Comparison of ENCODE assay signal across 1 cellular context in the genomic region with DNA sequence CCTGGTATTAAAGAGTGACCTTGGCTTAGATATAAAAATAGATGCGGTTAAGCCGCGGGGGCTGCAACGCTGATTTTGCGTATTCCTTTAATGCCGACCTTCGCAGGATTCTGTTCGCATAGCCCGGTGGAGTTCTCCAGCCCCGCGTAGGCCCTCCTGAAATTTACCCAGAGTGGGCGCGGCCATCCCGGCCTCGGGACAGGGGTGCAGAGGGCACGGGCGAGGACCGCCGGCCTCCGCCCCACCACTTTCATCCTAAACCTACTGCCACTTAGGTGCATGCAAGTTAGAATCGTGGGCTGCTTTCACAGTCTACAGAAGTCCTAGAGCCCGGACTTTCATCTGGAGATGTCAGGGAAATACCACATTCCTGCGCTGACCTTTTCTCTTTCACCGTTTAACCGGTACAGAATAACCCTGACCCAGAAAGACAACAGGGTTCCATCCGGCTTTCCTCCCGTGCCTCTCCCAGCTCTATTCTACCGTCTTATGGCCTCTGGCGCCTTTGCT.
TF ChIP-seq lines count a peak whose summit lies in the region.

No MANE protein-coding gene starts in this region.

TF ChIP-seq in HepG2, 621 proteins besides CTCF, POLR2A, EP300 and RAD21 (continued from another document and continues in another):
- peak; percentile 35; the same call in 1 of the 2 replicates for TF ChIP-seq NCOR1 (IDR thresholded peaks at IDR 0.05; ENCODE audit: borderline replicate concordance, low read length)
- peak; percentile 77; the same call in 1 of the 2 replicates for TF ChIP-seq ZNF232 (CRISPR knock-in tag; IDR thresholded peaks at IDR 0.05; ENCODE audit: borderline replicate concordance)
- TF ChIP-seq NFE2L1 (CRISPR knock-in tag; IDR thresholded peaks at IDR 0.05; ENCODE audit: borderline replicate concordance): no peak
- no peak for TF ChIP-seq GZF1 (CRISPR knock-in tag; IDR thresholded peaks at IDR 0.05)
- no peak for TF ChIP-seq CHD2 (IDR thresholded peaks at IDR 0.05; ENCODE audit: low read depth, low read length)
- no peak for TF ChIP-seq ARNTL (CRISPR knock-in tag; IDR thresholded peaks at IDR 0.05)
- TF ChIP-seq ZNF703 (CRISPR knock-in tag; IDR thresholded peaks at IDR 0.05; ENCODE audit: borderline replicate concordance): no peak
- TF ChIP-seq, protein P1, sequence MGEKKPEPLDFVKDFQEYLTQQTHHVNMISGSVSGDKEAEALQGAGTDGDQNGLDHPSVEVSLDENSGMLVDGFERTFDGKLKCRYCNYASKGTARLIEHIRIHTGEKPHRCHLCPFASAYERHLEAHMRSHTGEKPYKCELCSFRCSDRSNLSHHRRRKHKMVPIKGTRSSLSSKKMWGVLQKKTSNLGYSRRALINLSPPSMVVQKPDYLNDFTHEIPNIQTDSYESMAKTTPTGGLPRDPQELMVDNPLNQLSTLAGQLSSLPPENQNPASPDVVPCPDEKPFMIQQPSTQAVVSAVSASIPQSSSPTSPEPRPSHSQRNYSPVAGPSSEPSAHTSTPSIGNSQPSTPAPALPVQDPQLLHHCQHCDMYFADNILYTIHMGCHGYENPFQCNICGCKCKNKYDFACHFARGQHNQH (CRISPR knock-in tag; IDR thresholded peaks at IDR 0.05): peak; percentile 67; the same call in 1 of the 2 replicates
- no peak for TF ChIP-seq MTF2 (CRISPR knock-in tag; IDR thresholded peaks at IDR 0.05; ENCODE audit: borderline replicate concordance)
- TF ChIP-seq U2AF2 (IDR thresholded peaks at IDR 0.05; ENCODE audit: low read depth, low read length): no peak
- TF ChIP-seq SRY (CRISPR knock-in tag; IDR thresholded peaks at IDR 0.05): no peak
- no peak for TF ChIP-seq TBX3 (IDR thresholded peaks at IDR 0.05; ENCODE audit: borderline replicate concordance)
- TF ChIP-seq, protein P2, sequence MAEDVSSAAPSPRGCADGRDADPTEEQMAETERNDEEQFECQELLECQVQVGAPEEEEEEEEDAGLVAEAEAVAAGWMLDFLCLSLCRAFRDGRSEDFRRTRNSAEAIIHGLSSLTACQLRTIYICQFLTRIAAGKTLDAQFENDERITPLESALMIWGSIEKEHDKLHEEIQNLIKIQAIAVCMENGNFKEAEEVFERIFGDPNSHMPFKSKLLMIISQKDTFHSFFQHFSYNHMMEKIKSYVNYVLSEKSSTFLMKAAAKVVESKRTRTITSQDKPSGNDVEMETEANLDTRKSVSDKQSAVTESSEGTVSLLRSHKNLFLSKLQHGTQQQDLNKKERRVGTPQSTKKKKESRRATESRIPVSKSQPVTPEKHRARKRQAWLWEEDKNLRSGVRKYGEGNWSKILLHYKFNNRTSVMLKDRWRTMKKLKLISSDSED (CRISPR knock-in tag; IDR thresholded peaks at IDR 0.05): 0 out of 2 replicates have a peak, but pooled peaks have one; percentile 26
- TF ChIP-seq ZFAT (CRISPR knock-in tag; conservative IDR thresholded peaks at IDR 0.05): no peak
- no peak for TF ChIP-seq ZNF530 (CRISPR knock-in tag; IDR thresholded peaks at IDR 0.05; ENCODE audit: low read depth)
- no peak for TF ChIP-seq XBP1 (CRISPR knock-in tag; IDR thresholded peaks at IDR 0.05)
- TF ChIP-seq, protein P3, sequence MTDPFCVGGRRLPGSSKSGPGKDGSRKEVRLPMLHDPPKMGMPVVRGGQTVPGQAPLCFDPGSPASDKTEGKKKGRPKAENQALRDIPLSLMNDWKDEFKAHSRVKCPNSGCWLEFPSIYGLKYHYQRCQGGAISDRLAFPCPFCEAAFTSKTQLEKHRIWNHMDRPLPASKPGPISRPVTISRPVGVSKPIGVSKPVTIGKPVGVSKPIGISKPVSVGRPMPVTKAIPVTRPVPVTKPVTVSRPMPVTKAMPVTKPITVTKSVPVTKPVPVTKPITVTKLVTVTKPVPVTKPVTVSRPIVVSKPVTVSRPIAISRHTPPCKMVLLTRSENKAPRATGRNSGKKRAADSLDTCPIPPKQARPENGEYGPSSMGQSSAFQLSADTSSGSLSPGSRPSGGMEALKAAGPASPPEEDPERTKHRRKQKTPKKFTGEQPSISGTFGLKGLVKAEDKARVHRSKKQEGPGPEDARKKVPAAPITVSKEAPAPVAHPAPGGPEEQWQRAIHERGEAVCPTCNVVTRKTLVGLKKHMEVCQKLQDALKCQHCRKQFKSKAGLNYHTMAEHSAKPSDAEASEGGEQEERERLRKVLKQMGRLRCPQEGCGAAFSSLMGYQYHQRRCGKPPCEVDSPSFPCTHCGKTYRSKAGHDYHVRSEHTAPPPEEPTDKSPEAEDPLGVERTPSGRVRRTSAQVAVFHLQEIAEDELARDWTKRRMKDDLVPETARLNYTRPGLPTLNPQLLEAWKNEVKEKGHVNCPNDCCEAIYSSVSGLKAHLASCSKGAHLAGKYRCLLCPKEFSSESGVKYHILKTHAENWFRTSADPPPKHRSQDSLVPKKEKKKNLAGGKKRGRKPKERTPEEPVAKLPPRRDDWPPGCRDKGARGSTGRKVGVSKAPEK (CRISPR knock-in tag; IDR thresholded peaks at IDR 0.05; ENCODE audit: borderline replicate concordance): no peak
- TF ChIP-seq SRSF4 (IDR thresholded peaks at IDR 0.05; ENCODE audit: low read depth, low read length, poor library complexity, severe bottlenecking): no peak
- no peak for TF ChIP-seq ZFP62 (CRISPR knock-in tag; IDR thresholded peaks at IDR 0.05)
- TF ChIP-seq KDM5B (CRISPR knock-in tag; IDR thresholded peaks at IDR 0.05; ENCODE audit: borderline replicate concordance): peak; percentile 57; the same call in 1 of the 2 replicates
- TF ChIP-seq MEIS2 (CRISPR knock-in tag; IDR thresholded peaks at IDR 0.05): no peak
- no peak for TF ChIP-seq ATF7 (IDR thresholded peaks at IDR 0.05)
- no peak for TF ChIP-seq ATF7 (CRISPR knock-in tag; IDR thresholded peaks at IDR 0.05)
- TF ChIP-seq TAF15 (IDR thresholded peaks at IDR 0.05; ENCODE audit: low read depth, low read length, poor library complexity, severe bottlenecking): peak; percentile 79
- TF ChIP-seq SRSF1 (optimal IDR thresholded peaks at IDR 0.05; ENCODE audit: low read depth, low read length): no peak
- TF ChIP-seq FOSL1 (CRISPR knock-in tag; IDR thresholded peaks at IDR 0.05; ENCODE audit: borderline replicate concordance): no peak
- no peak for TF ChIP-seq RNF2 (conservative IDR thresholded peaks at IDR 0.05; ENCODE audit: low read depth)
- TF ChIP-seq, protein P4, sequence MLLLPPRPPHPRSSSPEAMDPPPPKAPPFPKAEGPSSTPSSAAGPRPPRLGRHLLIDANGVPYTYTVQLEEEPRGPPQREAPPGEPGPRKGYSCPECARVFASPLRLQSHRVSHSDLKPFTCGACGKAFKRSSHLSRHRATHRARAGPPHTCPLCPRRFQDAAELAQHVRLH (CRISPR knock-in tag; IDR thresholded peaks at IDR 0.05; ENCODE audit: borderline replicate concordance, low read depth): peak; percentile 53; the same call in 1 of the 2 replicates
- no peak for TF ChIP-seq ZNF549 (CRISPR knock-in tag; IDR thresholded peaks at IDR 0.05)
- TF ChIP-seq, protein P5, sequence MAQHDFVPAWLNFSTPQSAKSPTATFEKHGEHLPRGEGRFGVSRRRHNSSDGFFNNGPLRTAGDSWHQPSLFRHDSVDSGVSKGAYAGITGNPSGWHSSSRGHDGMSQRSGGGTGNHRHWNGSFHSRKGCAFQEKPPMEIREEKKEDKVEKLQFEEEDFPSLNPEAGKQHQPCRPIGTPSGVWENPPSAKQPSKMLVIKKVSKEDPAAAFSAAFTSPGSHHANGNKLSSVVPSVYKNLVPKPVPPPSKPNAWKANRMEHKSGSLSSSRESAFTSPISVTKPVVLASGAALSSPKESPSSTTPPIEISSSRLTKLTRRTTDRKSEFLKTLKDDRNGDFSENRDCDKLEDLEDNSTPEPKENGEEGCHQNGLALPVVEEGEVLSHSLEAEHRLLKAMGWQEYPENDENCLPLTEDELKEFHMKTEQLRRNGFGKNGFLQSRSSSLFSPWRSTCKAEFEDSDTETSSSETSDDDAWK (CRISPR knock-in tag; IDR thresholded peaks at IDR 0.05): no peak
- TF ChIP-seq REPIN1 (CRISPR knock-in tag; IDR thresholded peaks at IDR 0.05; ENCODE audit: borderline replicate concordance, low read depth): peak; percentile 64; the same call in 1 of the 2 replicates
- TF ChIP-seq TOE1 (CRISPR knock-in tag; IDR thresholded peaks at IDR 0.05): 0 out of 2 replicates have a peak, but pooled peaks have one; percentile 46
- TF ChIP-seq ZBTB1 (CRISPR knock-in tag; IDR thresholded peaks at IDR 0.05; ENCODE audit: borderline replicate concordance): no peak
- TF ChIP-seq SPEN (CRISPR knock-in tag; IDR thresholded peaks at IDR 0.05; ENCODE audit: low read depth): no peak; the same call in 1 of the 2 replicates
- TF ChIP-seq, protein P6, sequence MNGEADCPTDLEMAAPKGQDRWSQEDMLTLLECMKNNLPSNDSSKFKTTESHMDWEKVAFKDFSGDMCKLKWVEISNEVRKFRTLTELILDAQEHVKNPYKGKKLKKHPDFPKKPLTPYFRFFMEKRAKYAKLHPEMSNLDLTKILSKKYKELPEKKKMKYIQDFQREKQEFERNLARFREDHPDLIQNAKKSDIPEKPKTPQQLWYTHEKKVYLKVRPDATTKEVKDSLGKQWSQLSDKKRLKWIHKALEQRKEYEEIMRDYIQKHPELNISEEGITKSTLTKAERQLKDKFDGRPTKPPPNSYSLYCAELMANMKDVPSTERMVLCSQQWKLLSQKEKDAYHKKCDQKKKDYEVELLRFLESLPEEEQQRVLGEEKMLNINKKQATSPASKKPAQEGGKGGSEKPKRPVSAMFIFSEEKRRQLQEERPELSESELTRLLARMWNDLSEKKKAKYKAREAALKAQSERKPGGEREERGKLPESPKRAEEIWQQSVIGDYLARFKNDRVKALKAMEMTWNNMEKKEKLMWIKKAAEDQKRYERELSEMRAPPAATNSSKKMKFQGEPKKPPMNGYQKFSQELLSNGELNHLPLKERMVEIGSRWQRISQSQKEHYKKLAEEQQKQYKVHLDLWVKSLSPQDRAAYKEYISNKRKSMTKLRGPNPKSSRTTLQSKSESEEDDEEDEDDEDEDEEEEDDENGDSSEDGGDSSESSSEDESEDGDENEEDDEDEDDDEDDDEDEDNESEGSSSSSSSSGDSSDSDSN (CRISPR knock-in tag; IDR thresholded peaks at IDR 0.05): peak; percentile 81; the same call in 1 of the 2 replicates
- TF ChIP-seq, protein P7, sequence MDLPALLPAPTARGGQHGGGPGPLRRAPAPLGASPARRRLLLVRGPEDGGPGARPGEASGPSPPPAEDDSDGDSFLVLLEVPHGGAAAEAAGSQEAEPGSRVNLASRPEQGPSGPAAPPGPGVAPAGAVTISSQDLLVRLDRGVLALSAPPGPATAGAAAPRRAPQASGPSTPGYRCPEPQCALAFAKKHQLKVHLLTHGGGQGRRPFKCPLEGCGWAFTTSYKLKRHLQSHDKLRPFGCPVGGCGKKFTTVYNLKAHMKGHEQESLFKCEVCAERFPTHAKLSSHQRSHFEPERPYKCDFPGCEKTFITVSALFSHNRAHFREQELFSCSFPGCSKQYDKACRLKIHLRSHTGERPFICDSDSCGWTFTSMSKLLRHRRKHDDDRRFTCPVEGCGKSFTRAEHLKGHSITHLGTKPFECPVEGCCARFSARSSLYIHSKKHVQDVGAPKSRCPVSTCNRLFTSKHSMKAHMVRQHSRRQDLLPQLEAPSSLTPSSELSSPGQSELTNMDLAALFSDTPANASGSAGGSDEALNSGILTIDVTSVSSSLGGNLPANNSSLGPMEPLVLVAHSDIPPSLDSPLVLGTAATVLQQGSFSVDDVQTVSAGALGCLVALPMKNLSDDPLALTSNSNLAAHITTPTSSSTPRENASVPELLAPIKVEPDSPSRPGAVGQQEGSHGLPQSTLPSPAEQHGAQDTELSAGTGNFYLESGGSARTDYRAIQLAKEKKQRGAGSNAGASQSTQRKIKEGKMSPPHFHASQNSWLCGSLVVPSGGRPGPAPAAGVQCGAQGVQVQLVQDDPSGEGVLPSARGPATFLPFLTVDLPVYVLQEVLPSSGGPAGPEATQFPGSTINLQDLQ (CRISPR knock-in tag; IDR thresholded peaks at IDR 0.05): no peak
- TF ChIP-seq, protein P8, sequence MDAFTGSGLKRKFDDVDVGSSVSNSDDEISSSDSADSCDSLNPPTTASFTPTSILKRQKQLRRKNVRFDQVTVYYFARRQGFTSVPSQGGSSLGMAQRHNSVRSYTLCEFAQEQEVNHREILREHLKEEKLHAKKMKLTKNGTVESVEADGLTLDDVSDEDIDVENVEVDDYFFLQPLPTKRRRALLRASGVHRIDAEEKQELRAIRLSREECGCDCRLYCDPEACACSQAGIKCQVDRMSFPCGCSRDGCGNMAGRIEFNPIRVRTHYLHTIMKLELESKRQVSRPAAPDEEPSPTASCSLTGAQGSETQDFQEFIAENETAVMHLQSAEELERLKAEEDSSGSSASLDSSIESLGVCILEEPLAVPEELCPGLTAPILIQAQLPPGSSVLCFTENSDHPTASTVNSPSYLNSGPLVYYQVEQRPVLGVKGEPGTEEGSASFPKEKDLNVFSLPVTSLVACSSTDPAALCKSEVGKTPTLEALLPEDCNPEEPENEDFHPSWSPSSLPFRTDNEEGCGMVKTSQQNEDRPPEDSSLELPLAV (CRISPR knock-in tag; conservative IDR thresholded peaks at IDR 0.05; ENCODE audit: low read depth): no peak
- peak; percentile 53 for TF ChIP-seq AGO2 (optimal IDR thresholded peaks at IDR 0.05; ENCODE audit: low read depth, low read length)
- 0 out of 2 replicates have a peak, but pooled peaks have one; percentile 3 for TF ChIP-seq ZNF777 (CRISPR knock-in tag; IDR thresholded peaks at IDR 0.05)
- TF ChIP-seq ZBTB42 (CRISPR knock-in tag; IDR thresholded peaks at IDR 0.05): no peak
- TF ChIP-seq ZNF660 (CRISPR knock-in tag; IDR thresholded peaks at IDR 0.05; ENCODE audit: borderline replicate concordance, low read depth): no peak
- no peak for TF ChIP-seq JUN (CRISPR knock-in tag; IDR thresholded peaks at IDR 0.05)
- TF ChIP-seq MLLT10 (CRISPR knock-in tag; IDR thresholded peaks at IDR 0.05): no peak
- no peak for TF ChIP-seq ZFP36L2 (CRISPR knock-in tag; IDR thresholded peaks at IDR 0.05)
